22 cellular contexts compared by ENCODE assay signal in genomic region chr17:40496170-40496569, GRCh38. TPM values are rescaled to one million over a fixed set of nuclear protein-coding genes. Genes with fewer than 3 reads are reported as not detected.
"Had no signal": no experiment of that assay in that cellular context is flagged by ENCODE, and none has a peak within 500 bp of the region (broad histone marks: within the 10 kb centered on the region; RNA-seq: fewer than 3 reads in every experiment).

No MANE protein-coding gene starts in this region.

- H3K9me3 ChIP-seq: body of pancreas, lower lobe of right lung, pancreas, upper lobe of left lung had no signal

- H3K27ac ChIP-seq: body of pancreas, coronary artery, lower lobe of right lung, pancreas, upper lobe of left lung had no signal

- H3K36me3 ChIP-seq: lower lobe of right lung, pancreas, upper lobe of left lung had no signal

- DNase-seq: activated CD4-positive, alpha-beta T cell treated with anti-CD3 and anti-CD28 coated beads, Interleukin-2, amount 10 ng/mL, durations not matched to agents 24 days and 14 days; activated CD4-positive, CD25-positive, alpha-beta regulatory T cell; activated CD8-positive, alpha-beta memory T cell treated with anti-CD3 and anti-CD28 coated beads, Interleukin-2, amount 50 U/mL, for 4 hours; activated CD8-positive, alpha-beta T cell treated with anti-CD3 and anti-CD28 coated beads, Interleukin-2, amount 10 ng/mL, durations not matched to agents 7 days and 5 days; activated gamma-delta T cell; activated T-cell treated with anti-CD3 and anti-CD28 coated beads, Interleukin-2, amount 50 U/mL, for 48 hours; amygdala; body of pancreas; head of caudate nucleus; immature natural killer cell; left cardiac atrium; lower lobe of right lung; midbrain; pancreas; stimulated activated CD4-positive, alpha-beta T cell treated with anti-CD3 and anti-CD28 coated beads, Interleukin-4, amount 100 ng/mL, for 4 hours; stimulated activated CD8-positive, alpha-beta memory T cell treated with anti-CD3 and anti-CD28 coated beads, Interleukin-4, amount 100 ng/mL, for 48 hours; stimulated activated naive CD8-positive, alpha-beta T cell treated with anti-CD3 and anti-CD28 coated beads, Interleukin-15, Interleukin-2, amounts not matched to agents 100 U/mL and 50 U/mL, for 24 hours; upper lobe of left lung had no signal

- H3K27me3 ChIP-seq: body of pancreas, pancreas, upper lobe of left lung had no signal

- ATAC-seq: activated CD8-positive, alpha-beta T cell treated with anti-CD3 and anti-CD28 coated beads, Interleukin-2, amount 10 ng/mL, durations not matched to agents 7 days and 5 days; body of pancreas; left cardiac atrium; lower lobe of right lung; pancreas; stimulated activated naive CD8-positive, alpha-beta T cell treated with anti-CD3 and anti-CD28 coated beads, Interleukin-15, Interleukin-2, amounts not matched to agents 100 U/mL and 50 U/mL, for 24 hours had no signal

- H3K4me3 ChIP-seq: body of pancreas, coronary artery, lower lobe of right lung, pancreas, upper lobe of left lung had no signal

- FAIRE-seq: frontal cortex, pancreas had no signal

RNA-seq across cellular contexts. Expression of gene TNS4, which starts 5.3 kb away (rescaled TPM):
- total RNA-seq: body of pancreas, frontal cortex, left cardiac atrium, myocyte, temporal lobe had no signal
- polyA plus RNA-seq: pancreas had no signal
